In the genomic region with DNA sequence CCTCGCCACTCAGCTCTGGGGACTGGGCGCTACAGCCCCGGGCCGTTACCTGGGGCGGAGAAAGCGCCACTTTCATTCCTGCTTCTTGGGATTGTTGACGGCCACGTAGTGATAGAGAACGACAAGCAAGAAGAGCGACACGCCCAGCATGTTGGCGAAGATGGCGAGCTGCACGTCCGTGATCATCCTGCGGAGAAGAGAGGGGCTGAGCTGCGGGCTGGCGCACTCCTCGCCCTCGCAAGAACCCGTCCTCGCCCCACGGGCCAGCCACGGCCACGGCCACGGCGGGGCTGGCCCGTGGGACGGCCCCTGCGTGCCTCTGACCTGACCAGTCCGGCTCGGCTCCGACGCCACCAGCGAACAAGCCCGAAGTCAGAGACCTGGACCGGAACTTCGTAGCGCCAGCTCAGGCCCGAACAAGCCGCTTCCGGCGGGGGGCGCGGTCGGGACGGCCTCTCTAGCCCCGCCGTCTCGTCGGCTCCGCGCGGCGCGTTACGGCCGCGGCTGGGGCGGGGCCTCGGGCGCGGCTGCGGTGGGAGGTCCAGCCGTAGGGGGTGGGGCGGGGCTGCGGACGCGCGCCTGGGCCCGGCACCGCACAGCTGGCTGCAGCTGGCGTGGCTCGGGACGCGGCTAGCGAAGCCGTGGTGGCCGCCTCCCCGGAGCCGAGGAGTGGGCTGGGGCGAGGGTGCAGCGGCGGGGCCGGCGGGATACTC, we compare ENCODE assay signal across 1 cellular context.
TF ChIP-seq lines count a peak whose summit lies in the region.

OST4 (minus strand) TSS at position 378 of the 713 bp plus-strand sequence.

TF ChIP-seq in HepG2, 621 proteins besides CTCF, POLR2A, EP300 and RAD21 (continued from another document):
- TF ChIP-seq, protein P1, sequence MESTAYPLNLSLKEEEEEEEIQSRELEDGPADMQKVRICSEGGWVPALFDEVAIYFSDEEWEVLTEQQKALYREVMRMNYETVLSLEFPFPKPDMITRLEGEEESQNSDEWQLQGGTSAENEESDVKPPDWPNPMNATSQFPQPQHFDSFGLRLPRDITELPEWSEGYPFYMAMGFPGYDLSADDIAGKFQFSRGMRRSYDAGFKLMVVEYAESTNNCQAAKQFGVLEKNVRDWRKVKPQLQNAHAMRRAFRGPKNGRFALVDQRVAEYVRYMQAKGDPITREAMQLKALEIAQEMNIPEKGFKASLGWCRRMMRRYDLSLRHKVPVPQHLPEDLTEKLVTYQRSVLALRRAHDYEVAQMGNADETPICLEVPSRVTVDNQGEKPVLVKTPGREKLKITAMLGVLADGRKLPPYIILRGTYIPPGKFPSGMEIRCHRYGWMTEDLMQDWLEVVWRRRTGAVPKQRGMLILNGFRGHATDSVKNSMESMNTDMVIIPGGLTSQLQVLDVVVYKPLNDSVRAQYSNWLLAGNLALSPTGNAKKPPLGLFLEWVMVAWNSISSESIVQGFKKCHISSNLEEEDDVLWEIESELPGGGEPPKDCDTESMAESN (CRISPR knock-in tag; conservative IDR thresholded peaks at IDR 0.05), result no peak; the same call in 1 of the 2 replicates
- TF ChIP-seq KDM5B (CRISPR knock-in tag; IDR thresholded peaks at IDR 0.05; ENCODE audit: borderline replicate concordance) (peak; percentile 60; the same call in 1 of the 2 replicates), ZNF367 (CRISPR knock-in tag; IDR thresholded peaks at IDR 0.05; ENCODE audit: borderline replicate concordance) (no peak), ZBTB42 (CRISPR knock-in tag; IDR thresholded peaks at IDR 0.05) (peak; percentile 94; the same call in 1 of the 2 replicates), ZNF136 (CRISPR knock-in tag; IDR thresholded peaks at IDR 0.05; ENCODE audit: low read depth) (0 out of 2 replicates have a peak, but pooled peaks have one; percentile 49), ZNF788 (CRISPR knock-in tag; IDR thresholded peaks at IDR 0.05; ENCODE audit: borderline replicate concordance) (peak; percentile 30; the same call in 1 of the 2 replicates), SKI (IDR thresholded peaks at IDR 0.05; ENCODE audit: partially characterized antibody) (peak; percentile 94), SYNCRIP (IDR thresholded peaks at IDR 0.05; ENCODE audit: insufficient read depth, low read depth, low read length) (no peak), CEBPG (CRISPR knock-in tag; IDR thresholded peaks at IDR 0.05) (no peak), PPARG (CRISPR knock-in tag; conservative IDR thresholded peaks at IDR 0.05) (peak; percentile 58; the same call in 1 of the 2 replicates), GABPA (IDR thresholded peaks at IDR 0.05; ENCODE audit: low read depth, low read length) (peak; percentile 99), GABPA (CRISPR knock-in tag; IDR thresholded peaks at IDR 0.05; ENCODE audit: low read depth) (peak; percentile 91), CENPX (CRISPR knock-in tag; IDR thresholded peaks at IDR 0.05) (no peak), NFYC (CRISPR knock-in tag; IDR thresholded peaks at IDR 0.05) (peak; percentile 31; the same call in 1 of the 2 replicates)
- TF ChIP-seq, protein P2, sequence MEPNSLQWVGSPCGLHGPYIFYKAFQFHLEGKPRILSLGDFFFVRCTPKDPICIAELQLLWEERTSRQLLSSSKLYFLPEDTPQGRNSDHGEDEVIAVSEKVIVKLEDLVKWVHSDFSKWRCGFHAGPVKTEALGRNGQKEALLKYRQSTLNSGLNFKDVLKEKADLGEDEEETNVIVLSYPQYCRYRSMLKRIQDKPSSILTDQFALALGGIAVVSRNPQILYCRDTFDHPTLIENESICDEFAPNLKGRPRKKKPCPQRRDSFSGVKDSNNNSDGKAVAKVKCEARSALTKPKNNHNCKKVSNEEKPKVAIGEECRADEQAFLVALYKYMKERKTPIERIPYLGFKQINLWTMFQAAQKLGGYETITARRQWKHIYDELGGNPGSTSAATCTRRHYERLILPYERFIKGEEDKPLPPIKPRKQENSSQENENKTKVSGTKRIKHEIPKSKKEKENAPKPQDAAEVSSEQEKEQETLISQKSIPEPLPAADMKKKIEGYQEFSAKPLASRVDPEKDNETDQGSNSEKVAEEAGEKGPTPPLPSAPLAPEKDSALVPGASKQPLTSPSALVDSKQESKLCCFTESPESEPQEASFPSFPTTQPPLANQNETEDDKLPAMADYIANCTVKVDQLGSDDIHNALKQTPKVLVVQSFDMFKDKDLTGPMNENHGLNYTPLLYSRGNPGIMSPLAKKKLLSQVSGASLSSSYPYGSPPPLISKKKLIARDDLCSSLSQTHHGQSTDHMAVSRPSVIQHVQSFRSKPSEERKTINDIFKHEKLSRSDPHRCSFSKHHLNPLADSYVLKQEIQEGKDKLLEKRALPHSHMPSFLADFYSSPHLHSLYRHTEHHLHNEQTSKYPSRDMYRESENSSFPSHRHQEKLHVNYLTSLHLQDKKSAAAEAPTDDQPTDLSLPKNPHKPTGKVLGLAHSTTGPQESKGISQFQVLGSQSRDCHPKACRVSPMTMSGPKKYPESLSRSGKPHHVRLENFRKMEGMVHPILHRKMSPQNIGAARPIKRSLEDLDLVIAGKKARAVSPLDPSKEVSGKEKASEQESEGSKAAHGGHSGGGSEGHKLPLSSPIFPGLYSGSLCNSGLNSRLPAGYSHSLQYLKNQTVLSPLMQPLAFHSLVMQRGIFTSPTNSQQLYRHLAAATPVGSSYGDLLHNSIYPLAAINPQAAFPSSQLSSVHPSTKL (CRISPR knock-in tag; IDR thresholded peaks at IDR 0.05), result peak; percentile 49; the same call in 1 of the 2 replicates
- TF ChIP-seq, protein P3, sequence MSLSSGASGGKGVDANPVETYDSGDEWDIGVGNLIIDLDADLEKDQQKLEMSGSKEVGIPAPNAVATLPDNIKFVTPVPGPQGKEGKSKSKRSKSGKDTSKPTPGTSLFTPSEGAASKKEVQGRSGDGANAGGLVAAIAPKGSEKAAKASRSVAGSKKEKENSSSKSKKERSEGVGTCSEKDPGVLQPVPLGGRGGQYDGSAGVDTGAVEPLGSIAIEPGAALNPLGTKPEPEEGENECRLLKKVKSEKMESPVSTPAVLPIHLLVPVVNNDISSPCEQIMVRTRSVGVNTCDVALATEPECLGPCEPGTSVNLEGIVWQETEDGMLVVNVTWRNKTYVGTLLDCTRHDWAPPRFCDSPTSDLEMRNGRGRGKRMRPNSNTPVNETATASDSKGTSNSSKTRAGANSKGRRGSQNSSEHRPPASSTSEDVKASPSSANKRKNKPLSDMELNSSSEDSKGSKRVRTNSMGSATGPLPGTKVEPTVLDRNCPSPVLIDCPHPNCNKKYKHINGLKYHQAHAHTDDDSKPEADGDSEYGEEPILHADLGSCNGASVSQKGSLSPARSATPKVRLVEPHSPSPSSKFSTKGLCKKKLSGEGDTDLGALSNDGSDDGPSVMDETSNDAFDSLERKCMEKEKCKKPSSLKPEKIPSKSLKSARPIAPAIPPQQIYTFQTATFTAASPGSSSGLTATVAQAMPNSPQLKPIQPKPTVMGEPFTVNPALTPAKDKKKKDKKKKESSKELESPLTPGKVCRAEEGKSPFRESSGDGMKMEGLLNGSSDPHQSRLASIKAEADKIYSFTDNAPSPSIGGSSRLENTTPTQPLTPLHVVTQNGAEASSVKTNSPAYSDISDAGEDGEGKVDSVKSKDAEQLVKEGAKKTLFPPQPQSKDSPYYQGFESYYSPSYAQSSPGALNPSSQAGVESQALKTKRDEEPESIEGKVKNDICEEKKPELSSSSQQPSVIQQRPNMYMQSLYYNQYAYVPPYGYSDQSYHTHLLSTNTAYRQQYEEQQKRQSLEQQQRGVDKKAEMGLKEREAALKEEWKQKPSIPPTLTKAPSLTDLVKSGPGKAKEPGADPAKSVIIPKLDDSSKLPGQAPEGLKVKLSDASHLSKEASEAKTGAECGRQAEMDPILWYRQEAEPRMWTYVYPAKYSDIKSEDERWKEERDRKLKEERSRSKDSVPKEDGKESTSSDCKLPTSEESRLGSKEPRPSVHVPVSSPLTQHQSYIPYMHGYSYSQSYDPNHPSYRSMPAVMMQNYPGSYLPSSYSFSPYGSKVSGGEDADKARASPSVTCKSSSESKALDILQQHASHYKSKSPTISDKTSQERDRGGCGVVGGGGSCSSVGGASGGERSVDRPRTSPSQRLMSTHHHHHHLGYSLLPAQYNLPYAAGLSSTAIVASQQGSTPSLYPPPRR (CRISPR knock-in tag; IDR thresholded peaks at IDR 0.05; ENCODE audit: borderline replicate concordance), result no peak
